ENCODE assay signal across 1 cellular context in the genomic region with DNA sequence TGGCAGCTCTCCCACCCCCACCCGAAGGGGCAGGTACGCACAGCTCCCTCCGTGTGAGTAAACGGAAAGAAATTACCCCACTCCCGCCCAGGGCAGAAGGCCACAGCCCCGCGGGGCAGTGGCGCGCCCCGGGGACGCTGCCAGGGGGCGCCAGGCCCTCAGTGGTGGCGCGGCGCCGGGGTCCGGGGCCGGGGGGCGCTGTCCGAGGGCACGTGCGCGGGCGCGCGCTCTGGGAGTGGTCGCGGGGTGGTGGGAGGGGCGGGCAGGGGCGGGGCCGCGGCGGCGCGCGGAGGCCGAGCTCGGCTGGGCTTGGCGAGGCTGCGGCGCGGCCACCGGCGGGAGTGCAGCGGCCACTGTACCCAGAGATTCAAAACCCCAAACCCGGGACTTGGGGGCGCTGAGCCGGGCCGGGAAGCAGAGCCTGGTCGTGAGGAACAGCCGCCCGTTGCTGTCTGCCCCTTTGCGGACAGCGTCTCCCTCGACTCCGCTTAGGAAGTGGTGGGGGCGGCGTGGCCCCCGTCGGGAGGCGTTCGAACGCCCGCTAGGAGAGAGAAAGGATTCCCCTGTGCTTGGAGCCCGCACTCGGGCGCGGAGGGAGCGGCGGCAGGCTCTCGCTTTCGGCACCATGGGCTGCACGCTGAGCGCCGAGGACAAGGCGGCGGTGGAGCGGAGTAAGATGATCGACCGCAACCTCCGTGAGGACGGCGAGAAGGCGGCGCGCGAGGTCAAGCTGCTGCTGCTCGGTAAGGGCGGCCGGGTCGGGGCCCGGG.
A peak's percentile ranks its signal among the peaks of the same experiment; 100 is the strongest.
TF ChIP-seq lines count a peak whose summit lies in the region.

TSS of gene GNAI1 (plus strand) at position 296 of the 770 bp plus-strand sequence. CDS start at position 626, 330 bp downstream.

TF ChIP-seq in IMR-90, 13 proteins besides CTCF, POLR2A, EP300 and RAD21 (continued from another document):
- TF ChIP-seq, protein P1, sequence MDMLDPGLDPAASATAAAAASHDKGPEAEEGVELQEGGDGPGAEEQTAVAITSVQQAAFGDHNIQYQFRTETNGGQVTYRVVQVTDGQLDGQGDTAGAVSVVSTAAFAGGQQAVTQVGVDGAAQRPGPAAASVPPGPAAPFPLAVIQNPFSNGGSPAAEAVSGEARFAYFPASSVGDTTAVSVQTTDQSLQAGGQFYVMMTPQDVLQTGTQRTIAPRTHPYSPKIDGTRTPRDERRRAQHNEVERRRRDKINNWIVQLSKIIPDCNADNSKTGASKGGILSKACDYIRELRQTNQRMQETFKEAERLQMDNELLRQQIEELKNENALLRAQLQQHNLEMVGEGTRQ (IDR thresholded peaks at IDR 0.05; ENCODE audit: low read depth, low read length): peak; percentile 53; the same call in 1 of the 2 replicates
- TF ChIP-seq FOS (IDR thresholded peaks at IDR 0.05; ENCODE audit: low read depth, low read length): 0 out of 2 replicates have a peak, but pooled peaks have one; percentile 24
